ENCODE assay signal across 8 cellular contexts in genomic region chr14:102949062-102949800, GRCh38. TPM values are rescaled to one million over a fixed set of nuclear protein-coding genes. Genes with fewer than 3 reads are reported as not detected.
DNase-seq lines count a peak whose midpoint lies in the region; ATAC-seq and TF ChIP-seq lines count a peak whose summit lies in the region.

No MANE protein-coding gene starts in this region.

- H3K27ac Mint-ChIP-seq in IgD-negative memory B cell (peak overlapping the region; percentile 60 to 93 (median 92)), neural crest cell (ENCODE audit: unreplicated experiment) (peak overlapping the region; percentile 50)

- H3K4me1 Mint-ChIP-seq in IgD-negative memory B cell (peaks cover 13 to 26% (median 25%) of the 10 kb centered on the region in 3 donors), neural crest cell (no peaks in the 10 kb centered on the region)

- H3K4me3 Mint-ChIP-seq in IgD-negative memory B cell (peak overlapping the region; percentile 27 to 60 (median 58)), neural crest cell (no peak overlapping the region)

- H3K9me3 Mint-ChIP-seq in IgD-negative memory B cell (no peaks in the 10 kb centered on the region), neural crest cell (no peaks in the 10 kb centered on the region)

- ATAC-seq in GM21723 (IDR thresholded peaks at IDR 0.05; ENCODE audit: unreplicated experiment) (no peak), GM21381 (IDR thresholded peaks at IDR 0.05; ENCODE audit: unreplicated experiment) (no peak), HG02938 (IDR thresholded peaks at IDR 0.05; ENCODE audit: unreplicated experiment) (no peak)

- DNase-seq in DMS53 (lab: John Stamatoyannopoulos, UW) (peak; percentile 7), DMS53 treated with DMSO at 0.1 percent for 48 hours (lab: John Stamatoyannopoulos, UW; ENCODE audit: unreplicated experiment) (no peak), neural crest cell (ENCODE audit: low read depth, low spot score) (no peak)
- DNase-seq in activated T-cell treated with anti-CD3 and anti-CD28 coated beads, Interleukin-2, amount 50 U/mL, for 48 hours: peak; percentile 52 to 59

- H3K36me3 Mint-ChIP-seq in IgD-negative memory B cell (peaks cover 11% of the 10 kb centered on the region), neural crest cell (ENCODE audit: low read depth) (peaks cover 5% of the 10 kb centered on the region)

- H3K27me3 Mint-ChIP-seq in IgD-negative memory B cell: no peaks in the 10 kb centered on the region
- H3K27me3 Mint-ChIP-seq in neural crest cell (ENCODE audit: low read depth): no peaks in the 10 kb centered on the region

- TF ChIP-seq CTCF in neural crest cell (conservative IDR thresholded peaks at IDR 0.05): no peak

RNA-seq across cellular contexts. Expression of gene AMN, which starts 26.8 kb away (rescaled TPM):
- 15.0 TPM for polyA plus RNA-seq in IgD-negative memory B cell
- 0.23 and 0.66 TPM in 2 replicates for total RNA-seq in neural crest cell

Comparison
In these comparisons a context has a peak if more than half of its experiments do, and no peak if none do; other contexts are left out.
1. DNase-seq: peak in DMS53 (single experiment) and activated T-cell treated with anti-CD3 and anti-CD28 coated beads, Interleukin-2, amount 50 U/mL, for 48 hours (2 of 2); none in DMS53 treated with DMSO at 0.1 percent for 48 hours (single experiment) and neural crest cell (single experiment).